13 cellular contexts compared by ENCODE assay signal in the genomic region with DNA sequence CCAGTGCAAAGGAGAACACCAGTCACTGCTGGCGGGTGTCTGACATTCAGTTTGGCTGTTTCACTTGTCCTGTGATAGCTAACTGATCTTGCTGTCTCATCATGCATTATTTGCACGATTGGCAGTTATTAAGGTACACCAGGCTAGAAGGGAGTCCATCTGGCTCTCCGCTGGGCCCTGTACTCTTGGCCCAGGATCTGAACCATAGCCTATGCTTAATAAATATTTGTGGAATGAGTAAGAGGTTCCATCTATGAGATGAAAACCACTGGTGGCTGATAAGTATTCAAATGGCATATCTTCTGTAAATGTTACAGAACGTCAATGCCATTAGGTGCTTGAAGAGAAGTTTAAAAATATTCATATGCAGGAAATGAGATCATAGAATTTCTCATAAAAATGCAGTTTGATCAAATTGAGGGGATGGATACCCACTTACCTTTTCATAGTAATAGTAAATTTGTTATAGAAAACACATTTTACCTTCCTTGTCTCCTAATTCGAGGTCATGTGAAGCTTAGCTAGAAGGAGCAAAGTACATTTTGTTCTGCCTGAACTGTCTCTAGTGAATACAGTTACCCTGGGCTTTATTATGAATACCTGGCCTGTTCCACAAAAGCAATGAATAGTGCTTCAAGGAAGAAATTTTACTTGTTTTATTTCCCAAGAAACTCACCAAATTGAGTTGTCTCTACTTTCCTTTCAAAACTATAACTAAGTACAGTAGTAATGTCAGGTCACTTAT.
DNase-seq lines count a peak whose midpoint lies in the region; ATAC-seq and TF ChIP-seq lines count a peak whose summit lies in the region.
"Had no signal": no experiment of that assay in that cellular context is flagged by ENCODE, and none has a peak within 500 bp of the region (broad histone marks: within the 10 kb centered on the region; RNA-seq: fewer than 3 reads in every experiment).

No MANE protein-coding gene starts in this region.

- CTCF ChIA-PET in AG04450 (lab: Charles Lee), result interaction anchor here (1.6 kb wide), 1 partner anchor 211 kb away, joined by 6 read pairs; no protein-coding TSS in a partner anchor

- DNase-seq in AG04450 (ENCODE audit: low read depth, low spot score), result no peak
- DNase-seq in NCI-H446 treated with DMSO at 0.1 percent for 48 hours (lab: John Stamatoyannopoulos, UW), result peak; percentile 65
- DNase-seq in epithelial cell of esophagus (ENCODE audit: low read depth), result peak; percentile 53
- DNase-seq in mucosa of gallbladder (ENCODE audit: low spot score), result peak; percentile 19
- no peak for DNase-seq in KBM-7
- no peak for DNase-seq in tibial artery
- DNase-seq in activated T-cell treated with anti-CD3 and anti-CD28 coated beads for 4 hours, result no peak
- DNase-seq: activated CD4-positive, CD25-positive, alpha-beta regulatory T cell treated with anti-CD3 and anti-CD28 coated beads, Interleukin-2, amount 50 U/mL, for 72 hours; BE2C; glutamatergic neuron; NCI-H510A treated with DMSO at 0.1 percent for 48 hours; posterior cingulate gyrus had no signal

- in situ Hi-C loops in KBM-7 (cut with MboI; ENCODE audit: low pct_unique_long_range_greater_than_20kb, low sequenced_read_pairs), result no loop called here

- H3K4me1 ChIP-seq in tibial artery, result peaks cover 0 to 19% (median 8%) of the 10 kb centered on the region in 4 donors

- H3K27me3 ChIP-seq in AG04450 (ENCODE audit: control insufficient read depth, insufficient read depth, low read length), result no peaks in the 10 kb centered on the region
- H3K27me3 ChIP-seq in tibial artery, result no peaks in the 10 kb centered on the region
- H3K27me3 ChIP-seq: BE2C had no signal

- H3K27ac ChIP-seq in AG04450 (ENCODE audit: low read depth, low read length), result peak overlapping the region; percentile 63
- H3K27ac ChIP-seq in tibial artery, result peak overlapping the region in 1 of 2 donors; percentile 26

- H3K4me3 ChIP-seq in AG04450 (ENCODE audit: low read depth, low read length) (no peak overlapping the region), epithelial cell of esophagus (ENCODE audit: low read length) (no peak overlapping the region), tibial artery (no peak overlapping the region)

- TF ChIP-seq CTCF in AG04450 (IDR thresholded peaks at IDR 0.05; ENCODE audit: low read depth, low read length) (no peak), epithelial cell of esophagus (IDR thresholded peaks at IDR 0.05; ENCODE audit: insufficient read depth, low read depth, low read length, missing control alignments) (no peak), tibial artery (IDR thresholded peaks at IDR 0.05) (no peak)

- no peak for ATAC-seq in GM21381 (IDR thresholded peaks at IDR 0.05; ENCODE audit: unreplicated experiment)

- H3K9me3 ChIP-seq in AG04450 (ENCODE audit: control insufficient read depth, insufficient read depth, low read length) (peaks cover 6% of the 10 kb centered on the region; the same call in 1 of the 2 replicates), tibial artery (no peaks in the 10 kb centered on the region)
- H3K9me3 ChIP-seq: BE2C had no signal

- H3K36me3 ChIP-seq in tibial artery, result no peaks in the 10 kb centered on the region
- H3K36me3 ChIP-seq: BE2C had no signal

- POLR2A ChIA-PET in AG04450 (lab: Yijun Ruan, JAX), result no interaction called here

- intact Hi-C loops in tibial artery (cut with DNase I; ENCODE audit: low total_unique reads), result no loop called here

Comparison
In these comparisons a context has a peak if more than half of its experiments do, and no peak if none do; other contexts are left out.
1. DNase-seq: peak in NCI-H446 treated with DMSO at 0.1 percent for 48 hours (single experiment), epithelial cell of esophagus (single experiment) and mucosa of gallbladder (single experiment); none in AG04450 (single experiment), KBM-7 (single experiment), tibial artery (0 of 2) and activated T-cell treated with anti-CD3 and anti-CD28 coated beads for 4 hours (single experiment).